In genomic region chr19:51422053-51422448, GRCh38 we compare ENCODE assay signal across 8 cellular contexts. TPM values are rescaled to one million over a fixed set of nuclear protein-coding genes. Genes with fewer than 3 reads are reported as not detected.
DNase-seq lines count a peak whose midpoint lies in the region; ATAC-seq and TF ChIP-seq lines count a peak whose summit lies in the region.

No MANE protein-coding gene starts in this region.

- no peaks in the 10 kb centered on the region for H3F3A ChIP-seq in GM23338 (replicated peaks; ENCODE audit: low read depth)

- H3K4me3 Mint-ChIP-seq in GM23338, result peak overlapping the region; percentile 59; the same call in 1 of the 3 replicates
- H3K4me3 Mint-ChIP-seq in nephron progenitor cell, result no peak overlapping the region

- H3K4me3 ChIP-seq in GM23338, result peak overlapping the region; percentile 44

- H3K36me3 ChIP-seq in GM23338 (ENCODE audit: insufficient read depth), result no peaks in the 10 kb centered on the region

- peak; percentile 97 for TF ChIP-seq CTCF in AG09319 (IDR thresholded peaks at IDR 0.05; ENCODE audit: low read depth, low read length)
- peak; percentile 92 to 94 for TF ChIP-seq CTCF in GM23338 (conservative IDR thresholded peaks at IDR 0.05; ENCODE audit: low read depth in 2 of 2)
- TF ChIP-seq CTCF in nephron progenitor cell (IDR thresholded peaks at IDR 0.05), result peak; percentile 100

- H4K20me1 ChIP-seq in GM23338 (replicated peaks; ENCODE audit: insufficient read depth), result no peaks in the 10 kb centered on the region

- H3K4me1 ChIP-seq in GM23338 (ENCODE audit: insufficient read depth), result peaks cover 6% of the 10 kb centered on the region; the same call in 1 of the 2 replicates

- ATAC-seq in GM23338 (peak; percentile 87), GM21529 (IDR thresholded peaks at IDR 0.05; ENCODE audit: unreplicated experiment) (no peak)
- peak; percentile 75 for ATAC-seq in stimulated activated naive CD8-positive, alpha-beta T cell treated with anti-CD3 and anti-CD28 coated beads, Interleukin-15, Interleukin-2, amounts not matched to agents 100 U/mL and 50 U/mL, for 24 hours

- no peak overlapping the region for H3K27ac ChIP-seq in GM23338 (ENCODE audit: low read depth)

- H3K4me1 Mint-ChIP-seq in GM23338 (peaks cover 5% of the 10 kb centered on the region; the same call in 1 of the 3 replicates), nephron progenitor cell (no peaks in the 10 kb centered on the region)

- H3K4me2 ChIP-seq in GM23338, result peak overlapping the region; percentile 78

- H3K9me2 ChIP-seq in GM23338 (ENCODE audit: insufficient read depth), result no peaks in the 10 kb centered on the region

- peak; percentile 10 for DNase-seq in AG09319 (ENCODE audit: extremely low read depth, low read depth)
- peak; percentile 97 for DNase-seq in GM23338 (ENCODE audit: low spot score)
- DNase-seq in OCI-M2 (lab: John Stamatoyannopoulos, UW; ENCODE audit: unreplicated experiment), result peak; percentile 75
- peak; percentile 95 to 96 for DNase-seq in activated T-cell treated with anti-CD3 and anti-CD28 coated beads, Interleukin-2, amount 50 U/mL, for 48 hours
- DNase-seq in fibroblast of peridontal ligament (ENCODE audit: extremely low read depth), result peak; percentile 30
- DNase-seq in nephron progenitor cell, result peak; percentile 99
- peak; percentile 98 for DNase-seq in stimulated activated naive CD8-positive, alpha-beta T cell treated with anti-CD3 and anti-CD28 coated beads, Interleukin-15, Interleukin-2, amounts not matched to agents 100 U/mL and 50 U/mL, for 24 hours

- H3K27ac Mint-ChIP-seq in GM23338 (no peak overlapping the region), nephron progenitor cell (no peak overlapping the region)

- H2AFZ ChIP-seq in GM23338, result no peak overlapping the region

- peaks cover 32% of the 10 kb centered on the region for H3K27me3 Mint-ChIP-seq in GM23338 (ENCODE audit: insufficient read depth, low read depth, poor library complexity)
- H3K27me3 Mint-ChIP-seq in nephron progenitor cell (ENCODE audit: low read depth, poor library complexity), result peaks cover 14% of the 10 kb centered on the region

- no peaks in the 10 kb centered on the region for H3K36me3 Mint-ChIP-seq in GM23338 (ENCODE audit: low read depth)
- H3K36me3 Mint-ChIP-seq in nephron progenitor cell (ENCODE audit: low read depth), result no peaks in the 10 kb centered on the region

- no peaks in the 10 kb centered on the region for H3K79me2 ChIP-seq in GM23338 (replicated peaks; ENCODE audit: insufficient read depth)

- H3K9me3 Mint-ChIP-seq in GM23338 (peaks cover 11% of the 10 kb centered on the region), nephron progenitor cell (peaks cover 21% of the 10 kb centered on the region)

- H3K27me3 ChIP-seq in GM23338 (ENCODE audit: insufficient read depth), result peaks cover 10% of the 10 kb centered on the region; the same call in 1 of the 2 replicates

TF ChIP-seq in GM23338, 12 proteins besides CTCF, POLR2A, EP300 and RAD21:
- TF ChIP-seq STAT1 (IDR thresholded peaks at IDR 0.05; ENCODE audit: unreplicated experiment) (no peak), REST (IDR thresholded peaks at IDR 0.05; ENCODE audit: unreplicated experiment) (peak; percentile 99), EZH2phosphoT487 (IDR thresholded peaks at IDR 0.05; ENCODE audit: unreplicated experiment) (no peak), POLR2AphosphoS5 (IDR thresholded peaks at IDR 0.05; ENCODE audit: low read depth) (no peak), JUNB (IDR thresholded peaks at IDR 0.05; ENCODE audit: unreplicated experiment) (no peak), ETS1 (IDR thresholded peaks at IDR 0.05) (no peak)

RNA-seq across cellular contexts. Expression of gene SIGLEC10, which starts 4.6 kb away (rescaled TPM):
- not detected in 2 replicates for total RNA-seq in GM23338 (2014; rRNA removed; shearing (Covaris generic))
- 0.47 and 0.56 TPM in 2 replicates for polyA plus RNA-seq in GM23338 (2016; fragmentation: Nextera tagmentation; extraction: Ambion mirVana)

RNA-seq across cellular contexts. Expression of gene C19orf84, which starts 31.7 kb away (rescaled TPM):
- total RNA-seq in GM23338 (2014; rRNA removed; shearing (Covaris generic)), result 1.4 and 5.6 TPM in 2 replicates
- polyA plus RNA-seq in GM23338 (2016; fragmentation: Nextera tagmentation; extraction: Ambion mirVana), result 3.9 and 4.4 TPM in 2 replicates

RNA-seq across cellular contexts. Expression of gene LIM2, which starts 34.3 kb away (rescaled TPM):
- total RNA-seq in GM23338 (2014; rRNA removed; shearing (Covaris generic)), result not detected in 2 replicates
- not detected in 2 replicates for polyA plus RNA-seq in GM23338 (2016; fragmentation: Nextera tagmentation; extraction: Ambion mirVana)

RNA-seq across cellular contexts. Expression of gene SIGLEC8, which starts 36.2 kb away (rescaled TPM):
- total RNA-seq in GM23338 (2014; rRNA removed; shearing (Covaris generic)), result not detected in 2 replicates
- polyA plus RNA-seq in GM23338 (2016; fragmentation: Nextera tagmentation; extraction: Ambion mirVana), result not detected in 2 replicates

RNA-seq across cellular contexts. Expression of gene NKG7, which starts 49.6 kb away (rescaled TPM):
- total RNA-seq in GM23338 (2014; rRNA removed; shearing (Covaris generic)), result not detected in 2 replicates
- not detected in 2 replicates for polyA plus RNA-seq in GM23338 (2016; fragmentation: Nextera tagmentation; extraction: Ambion mirVana)

Comparison
In these comparisons a context has a peak if more than half of its experiments do, and no peak if none do; other contexts are left out.
1. DNase-seq: peak in every context shown above with its lines; median percentile 99 in nephron progenitor cell; 98 in stimulated activated naive CD8-positive, alpha-beta T cell treated with anti-CD3 and anti-CD28 coated beads, Interleukin-15, Interleukin-2, amounts not matched to agents 100 U/mL and 50 U/mL, for 24 hours; 97 in GM23338; 96 in activated T-cell treated with anti-CD3 and anti-CD28 coated beads, Interleukin-2, amount 50 U/mL, for 48 hours; 75 in OCI-M2; 30 in fibroblast of peridontal ligament; 10 in AG09319.